In genomic region chr7:138980575-138981285, GRCh38 we compare ENCODE assay signal across 8 cellular contexts. TPM values are rescaled to one million over a fixed set of nuclear protein-coding genes. Genes with fewer than 3 reads are reported as not detected.
DNase-seq lines count a peak whose midpoint lies in the region; ATAC-seq and TF ChIP-seq lines count a peak whose summit lies in the region.

No MANE protein-coding gene starts in this region.

- H3K4me3 ChIP-seq in GM23338 (peak overlapping the region; percentile 92), MG63 (peak overlapping the region; percentile 56), lower leg skin (ENCODE audit: low read depth, poor library complexity, severe bottlenecking) (peak overlapping the region; percentile 58), transverse colon (peak overlapping the region; percentile 51 to 68 (median 60))

- peaks cover 49% of the 10 kb centered on the region for H3K79me2 ChIP-seq in GM23338 (replicated peaks; ENCODE audit: insufficient read depth)

- no peaks in the 10 kb centered on the region for H3K9me3 ChIP-seq in MG63
- no peaks in the 10 kb centered on the region for H3K9me3 ChIP-seq in transverse colon

- DNase-seq in DMS79 treated with DMSO at 0.1 percent for 48 hours (lab: John Stamatoyannopoulos, UW) (peak; percentile 18), DMS79 (lab: John Stamatoyannopoulos, UW) (no peak), GM23338 (ENCODE audit: low spot score) (peak; percentile 66), MG63 (no peak), astrocyte of the hippocampus (ENCODE audit: low read depth, low spot score) (peak; percentile 41), lower leg skin (ENCODE audit: low spot score in 2 of 2) (peak in 1 of 2 donors; percentile 75), transverse colon (no peak), erythroblast (lab: John Stamatoyannopoulos, UW) (no peak)

- H3K4me1 ChIP-seq in GM23338 (ENCODE audit: insufficient read depth) (peaks cover 33% of the 10 kb centered on the region), transverse colon (peaks cover 0 to 17% (median 16%) of the 10 kb centered on the region in 4 donors)

- H3K36me3 ChIP-seq in GM23338 (ENCODE audit: insufficient read depth) (no peaks in the 10 kb centered on the region), MG63 (no peaks in the 10 kb centered on the region), transverse colon (no peaks in the 10 kb centered on the region)

- peak; percentile 14 for ATAC-seq in GM23338

- intact Hi-C loops in lower leg skin (cut with DNase I; ENCODE audit: low total_unique reads) (no loop called here), transverse colon (cut with DNase I; ENCODE audit: low total_unique reads) (no loop called here)

- WGBS in lower leg skin, 2 donors: 1% methylated on average over 36 to 48 of the region's 66 CpGs
- 1 to 2% methylated on average over 11 to 37 of the region's 66 CpGs for WGBS in transverse colon (ENCODE audit: low coverage in 1 of 2), 2 donors

- TF ChIP-seq EP300 in transverse colon (IDR thresholded peaks at IDR 0.05; ENCODE audit: low read depth): no peak

- H3K27ac Mint-ChIP-seq in GM23338: peak overlapping the region; percentile 94

- H3K4me2 ChIP-seq in GM23338: peak overlapping the region; percentile 100

- H3K27me3 ChIP-seq in GM23338 (ENCODE audit: insufficient read depth): peaks cover 29% of the 10 kb centered on the region
- H3K27me3 ChIP-seq in MG63: no peaks in the 10 kb centered on the region
- peaks cover 8% of the 10 kb centered on the region for H3K27me3 ChIP-seq in transverse colon

- peaks cover 43% of the 10 kb centered on the region for H3K4me1 Mint-ChIP-seq in GM23338

- no peaks in the 10 kb centered on the region for H3K9me3 Mint-ChIP-seq in GM23338

- peak overlapping the region; percentile 100 for H2AFZ ChIP-seq in GM23338

- H3K36me3 Mint-ChIP-seq in GM23338 (ENCODE audit: low read depth): peaks cover 5% of the 10 kb centered on the region; the same call in 1 of the 3 replicates

- in situ Hi-C loops in transverse colon (cut with MboI; ENCODE audit: low pct_ligation_motif_present in 1 of 4, low pct_unique_long_range_greater_than_20kb in 1 of 4, low sequenced_read_pairs in 3 of 4): no loop called here

- TF ChIP-seq POLR2A in lower leg skin (IDR thresholded peaks at IDR 0.05) (no peak), transverse colon (IDR thresholded peaks at IDR 0.05) (no peak), erythroblast (IDR thresholded peaks at IDR 0.05; ENCODE audit: low read length) (no peak)

- no peaks in the 10 kb centered on the region for H4K20me1 ChIP-seq in GM23338 (replicated peaks; ENCODE audit: insufficient read depth)

- H3K27ac ChIP-seq in GM23338 (ENCODE audit: low read depth) (no peak overlapping the region), transverse colon (peak overlapping the region in 2 of 4 donors; percentile 43 to 48)

- no peaks in the 10 kb centered on the region for H3K9me2 ChIP-seq in GM23338 (ENCODE audit: insufficient read depth)

- H3K27me3 Mint-ChIP-seq in GM23338 (ENCODE audit: insufficient read depth, low read depth, poor library complexity): peaks cover 19% of the 10 kb centered on the region

- TF ChIP-seq CTCF in GM23338 (conservative IDR thresholded peaks at IDR 0.05; ENCODE audit: low read depth in 2 of 2): no peak
- no peak for TF ChIP-seq CTCF in lower leg skin (IDR thresholded peaks at IDR 0.05)
- TF ChIP-seq CTCF in transverse colon (IDR thresholded peaks at IDR 0.05): no peak

- peaks cover 25% of the 10 kb centered on the region for H3F3A ChIP-seq in GM23338 (replicated peaks; ENCODE audit: low read depth)

- peak overlapping the region; percentile 91 for H3K4me3 Mint-ChIP-seq in GM23338

TF ChIP-seq in GM23338, 12 proteins besides CTCF, POLR2A, EP300 and RAD21 (continues in another document):
- no peak for TF ChIP-seq REST (IDR thresholded peaks at IDR 0.05; ENCODE audit: unreplicated experiment)
- TF ChIP-seq POLR2AphosphoS5 (IDR thresholded peaks at IDR 0.05; ENCODE audit: low read depth): no peak
- no peak for TF ChIP-seq STAT1 (IDR thresholded peaks at IDR 0.05; ENCODE audit: unreplicated experiment)
- no peak for TF ChIP-seq EZH2 (IDR thresholded peaks at IDR 0.05; ENCODE audit: low read depth, unreplicated experiment)
- TF ChIP-seq CREB1 (CRISPR knock-in tag; IDR thresholded peaks at IDR 0.05; ENCODE audit: low read depth): no peak

RNA-seq across cellular contexts. Expression of gene KIAA1549, which starts 0.5 kb away (rescaled TPM):
- total RNA-seq in GM23338 (2014; rRNA removed; shearing (Covaris generic)): 11.6 and 13.5 TPM in 2 replicates
- 3.6 TPM in 2 replicates for polyA plus RNA-seq in GM23338 (2016; fragmentation: Nextera tagmentation; extraction: Ambion mirVana)
- total RNA-seq in MG63 (2014; rRNA removed; shearing (Covaris generic); ENCODE audit: low replicate concordance): 0.57 and 1.1 TPM in 2 replicates
- total RNA-seq in lower leg skin (1 to 10 TPM in 2 of 4 donors, under 1 TPM in 2; 0.27 to 2.8 (median 0.78) TPM), transverse colon (1 to 10 TPM in 2 of 4 donors, under 1 TPM in 2; 0.37 to 1.5 (median 0.93) TPM)

RNA-seq across cellular contexts. Expression of gene ZC3HAV1L, which starts 55.1 kb away (rescaled TPM):
- total RNA-seq in GM23338 (2014; rRNA removed; shearing (Covaris generic)): 10.1 and 11.3 TPM in 2 replicates
- 2.0 and 2.1 TPM in 2 replicates for polyA plus RNA-seq in GM23338 (2016; fragmentation: Nextera tagmentation; extraction: Ambion mirVana)
- 3.5 and 4.3 TPM in 2 replicates for total RNA-seq in MG63 (2014; rRNA removed; shearing (Covaris generic); ENCODE audit: low replicate concordance)
- total RNA-seq in lower leg skin (10 to 100 TPM; 16.2 to 47.4 (median 30.6) TPM), transverse colon (10 to 100 TPM in 2 of 4 donors, 1 to 10 TPM in 2; 5.2 to 71.4 (median 14.7) TPM)

Comparison
In these comparisons a context has a peak if more than half of its experiments do, and no peak if none do; other contexts are left out.
1. DNase-seq: peak in DMS79 treated with DMSO at 0.1 percent for 48 hours (single experiment), GM23338 (single experiment) and astrocyte of the hippocampus (single experiment); none in DMS79 (single experiment), MG63 (single experiment), transverse colon (single experiment) and erythroblast (0 of 2).
2. Peak in every context shown above with its lines, with median percentiles within 50 percentile points of each other: H3K4me3 ChIP-seq.